In the genomic region with DNA sequence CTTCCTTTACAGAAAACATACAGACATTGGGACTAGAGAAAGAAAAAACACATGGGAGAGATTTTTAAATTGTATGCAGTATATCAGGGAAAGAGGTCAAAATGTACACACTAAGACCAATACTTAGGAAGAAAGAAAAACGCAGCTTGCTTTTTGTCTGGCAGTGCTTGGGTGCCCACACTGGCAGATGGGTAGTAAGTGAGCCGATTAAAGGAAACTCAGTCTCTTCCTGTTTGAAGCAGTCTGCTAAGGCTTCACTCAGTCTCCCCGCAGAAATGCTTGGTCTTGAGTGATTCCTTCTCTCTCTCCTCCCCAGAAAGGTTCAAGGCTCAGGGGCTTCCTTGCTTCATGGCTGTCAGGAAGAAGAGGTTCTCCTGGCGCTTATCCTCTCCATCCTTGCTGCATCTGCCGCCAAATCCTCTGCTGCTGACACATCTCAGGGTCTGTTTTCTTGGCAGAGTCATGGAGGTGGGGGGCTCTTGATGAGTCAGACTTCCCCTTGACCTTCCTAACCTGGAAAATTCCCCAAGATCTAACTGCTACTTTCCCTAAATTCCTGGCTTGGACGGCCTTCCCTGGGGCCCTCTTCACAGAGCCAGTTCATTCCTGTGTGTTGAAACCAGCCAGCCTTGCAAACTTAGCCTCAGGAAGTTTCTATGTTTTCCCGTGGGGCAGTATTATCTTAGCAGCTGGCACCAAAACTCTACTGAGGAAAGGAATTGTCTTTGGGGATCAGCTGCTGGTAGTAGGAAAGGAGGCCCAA, we compare ENCODE assay signal across 1 cellular context.
TF ChIP-seq lines count a peak whose summit lies in the region.

No MANE protein-coding gene starts in this region.

TF ChIP-seq in IMR-90, 13 proteins besides CTCF, POLR2A, EP300 and RAD21 (continued from another document):
- no peak for TF ChIP-seq NFE2L2 (IDR thresholded peaks at IDR 0.05; ENCODE audit: low read depth, low read length)
- no peak for TF ChIP-seq RFX5 (IDR thresholded peaks at IDR 0.05; ENCODE audit: low read depth, low read length)
